8 cellular contexts compared by ENCODE assay signal in genomic region chr2:203804070-203804469, GRCh38.
DNase-seq lines count a peak whose midpoint lies in the region; TF ChIP-seq lines count a peak whose summit lies in the region.

No MANE protein-coding gene starts in this region.

- no peak overlapping the region for H2AFZ ChIP-seq in osteoblast (ENCODE audit: low read length)

- H3K4me2 ChIP-seq in osteoblast (ENCODE audit: insufficient read depth, low read length), result peak overlapping the region; percentile 59

- H3K27me3 ChIP-seq in breast epithelium, result no peaks in the 10 kb centered on the region
- H3K27me3 ChIP-seq in osteoblast (ENCODE audit: insufficient read depth, low read length), result no peaks in the 10 kb centered on the region
- H3K27me3 ChIP-seq in Peyer's patch, result no peaks in the 10 kb centered on the region

- H3K9me3 ChIP-seq in breast epithelium, result peaks cover 0 to 5% of the 10 kb centered on the region in 2 donors
- H3K9me3 ChIP-seq in osteoblast (ENCODE audit: low read depth, low read length), result peaks cover 2% of the 10 kb centered on the region
- H3K9me3 ChIP-seq in Peyer's patch, result no peaks in the 10 kb centered on the region

- H3K4me1 ChIP-seq in breast epithelium (no peaks in the 10 kb centered on the region), osteoblast (ENCODE audit: insufficient read depth, low read length) (peaks cover 68% of the 10 kb centered on the region), Peyer's patch (no peaks in the 10 kb centered on the region)

- no peak for TF ChIP-seq POLR2A in breast epithelium (IDR thresholded peaks at IDR 0.05)
- TF ChIP-seq POLR2A in Peyer's patch (IDR thresholded peaks at IDR 0.05), result no peak

- no peaks in the 10 kb centered on the region for H3K36me3 ChIP-seq in breast epithelium
- no peaks in the 10 kb centered on the region for H3K36me3 ChIP-seq in osteoblast (ENCODE audit: insufficient read depth, low read length)
- no peaks in the 10 kb centered on the region for H3K36me3 ChIP-seq in Peyer's patch

- no peaks in the 10 kb centered on the region for H4K20me1 ChIP-seq in osteoblast (ENCODE audit: insufficient read depth, low read length)

- no peaks in the 10 kb centered on the region for H3K79me2 ChIP-seq in osteoblast (ENCODE audit: insufficient read depth, low read length)

- H3K4me3 ChIP-seq in breast epithelium (no peak overlapping the region), osteoblast (ENCODE audit: insufficient read depth, low read length) (no peak overlapping the region), Peyer's patch (no peak overlapping the region)

- intact Hi-C loops in breast epithelium (cut with DNase I; ENCODE audit: low total_unique reads), result no loop called here

- peak overlapping the region; percentile 35 to 72 for H3K27ac ChIP-seq in breast epithelium
- peak overlapping the region; percentile 100 for H3K27ac ChIP-seq in osteoblast (ENCODE audit: low read depth, low read length)
- H3K27ac ChIP-seq in Peyer's patch, result no peak overlapping the region

- DNase-seq in AG20443 (ENCODE audit: low spot score) (peak; percentile 90), NCI-H226 (peak; percentile 91), breast epithelium (ENCODE audit: low spot score in 2 of 2) (peak in 1 of 2 donors; percentile 68), osteoblast (ENCODE audit: insufficient read length, low spot score, missing footprints) (no peak), LoVo (ENCODE audit: low spot score) (no peak), epidermal melanocyte (ENCODE audit: insufficient read length, low spot score) (no peak), Peyer's patch (no peak), globus pallidus (ENCODE audit: low spot score) (no peak)

- TF ChIP-seq CTCF in breast epithelium (IDR thresholded peaks at IDR 0.05) (no peak), osteoblast (IDR thresholded peaks at IDR 0.05; ENCODE audit: extremely low read depth, low read depth, low read length) (no peak), Peyer's patch (IDR thresholded peaks at IDR 0.05) (no peak)

Comparison
In these comparisons a context has a peak if more than half of its experiments do, and no peak if none do; other contexts are left out.
1. DNase-seq: peak in AG20443 (single experiment) and NCI-H226 (single experiment); none in osteoblast (single experiment), LoVo (single experiment), epidermal melanocyte (single experiment), Peyer's patch (0 of 3) and globus pallidus (single experiment).
2. H3K27ac ChIP-seq: peak in breast epithelium (2 of 2) and osteoblast (single experiment); none in Peyer's patch (0 of 4).